ENCODE assay signal across 1 cellular context in genomic region chr12:75706786-75707605, GRCh38.
TF ChIP-seq lines count a peak whose summit lies in the region.

No MANE protein-coding gene starts in this region.

TF ChIP-seq in K562, 482 proteins besides CTCF, POLR2A, EP300 and RAD21 (continued from another document):
- TF ChIP-seq ZBTB11 (CRISPR knock-in tag; IDR thresholded peaks at IDR 0.05) (no peak), ELK3 (CRISPR knock-in tag; IDR thresholded peaks at IDR 0.05) (no peak), ZNF444 (CRISPR knock-in tag; IDR thresholded peaks at IDR 0.05) (no peak), CBX3 (IDR thresholded peaks at IDR 0.05; ENCODE audit: borderline replicate concordance in 1 of 2, low read length in 2 of 2) (no peak; a peak in 1 of 3 replicates), HNRNPK (IDR thresholded peaks at IDR 0.05; ENCODE audit: low read depth, low read length, poor library complexity, severe bottlenecking) (no peak), ZNF41 (CRISPR knock-in tag; conservative IDR thresholded peaks at IDR 0.05) (no peak), ZNF121 (CRISPR knock-in tag; conservative IDR thresholded peaks at IDR 0.05) (peak; percentile 56), YBX1 (IDR thresholded peaks at IDR 0.05) (no peak), ZNF197 (CRISPR knock-in tag; IDR thresholded peaks at IDR 0.05; ENCODE audit: low read depth) (peak; percentile 66; the same call in 1 of the 2 replicates), RBFOX2 (IDR thresholded peaks at IDR 0.05; ENCODE audit: low read depth, low read length) (no peak), KDM1A (IDR thresholded peaks at IDR 0.05) (peak; percentile 46 to 51; a peak in 3 of 4 replicates), DPF2 (IDR thresholded peaks at IDR 0.05) (peak; percentile 87), ZNF668 (CRISPR knock-in tag; IDR thresholded peaks at IDR 0.05) (no peak), CEBPG (CRISPR knock-in tag; IDR thresholded peaks at IDR 0.05) (no peak), CEBPG (tag; conservative IDR thresholded peaks at IDR 0.05 in 1 of 2, IDR thresholded peaks at IDR 0.05 in 1 of 2) (peak in 1 of 2 experiments; percentile 27; a peak in 1 of 4 replicates), ZNF311 (CRISPR knock-in tag; IDR thresholded peaks at IDR 0.05) (peak; percentile 74), TRIM24 (IDR thresholded peaks at IDR 0.05) (peak; percentile 50 to 83; a peak in 3 of 4 replicates), RNF219 (CRISPR knock-in tag; IDR thresholded peaks at IDR 0.05) (no peak), ZNF398 (CRISPR knock-in tag; IDR thresholded peaks at IDR 0.05) (no peak), BCL6 (CRISPR knock-in tag; IDR thresholded peaks at IDR 0.05) (no peak), ELF2 (CRISPR knock-in tag; IDR thresholded peaks at IDR 0.05) (no peak), ZNF146 (CRISPR knock-in tag; IDR thresholded peaks at IDR 0.05; ENCODE audit: unreplicated experiment) (no peak), TAF9B (IDR thresholded peaks at IDR 0.05; ENCODE audit: partially characterized antibody) (no peak), ATF6 (CRISPR knock-in tag; IDR thresholded peaks at IDR 0.05) (no peak), ZNF778 (CRISPR knock-in tag; IDR thresholded peaks at IDR 0.05) (no peak), MEF2A (IDR thresholded peaks at IDR 0.05; ENCODE audit: control insufficient read depth, low read depth, low read length) (peak; percentile 71), FOXP4 (CRISPR knock-in tag; IDR thresholded peaks at IDR 0.05; ENCODE audit: borderline replicate concordance) (no peak), STAT6 (CRISPR knock-in tag; IDR thresholded peaks at IDR 0.05) (no peak), NR3C1 (CRISPR knock-in tag; IDR thresholded peaks at IDR 0.05) (no peak), YY1 (IDR thresholded peaks at IDR 0.05; ENCODE audit: borderline replicate concordance in 1 of 3, control insufficient read depth in 1 of 3, extremely low read depth in 1 of 3, insufficient read depth in 3 of 3, insufficient read length in 1 of 3, insufficient replicate concordance in 2 of 3, low read depth in 1 of 3, low read length in 2 of 3) (peak in 1 of 3 experiments; percentile 20), CBFA2T3 (IDR thresholded peaks at IDR 0.05) (peak; percentile 93), CAMTA2 (CRISPR knock-in tag; conservative IDR thresholded peaks at IDR 0.05) (no peak), ARNT (IDR thresholded peaks at IDR 0.05) (peak; percentile 30 to 76; a peak in 1 of 4 replicates), TCFL5 (CRISPR knock-in tag; conservative IDR thresholded peaks at IDR 0.05) (no peak), MED1 (CRISPR knock-in tag; IDR thresholded peaks at IDR 0.05; ENCODE audit: borderline replicate concordance) (no peak), ARID3A (IDR thresholded peaks at IDR 0.05; ENCODE audit: borderline replicate concordance, low read depth, low read length) (peak; percentile 20; the same call in 1 of the 2 replicates), PRDM10 (IDR thresholded peaks at IDR 0.05; ENCODE audit: partially characterized antibody) (no peak), ZFX (CRISPR knock-in tag; IDR thresholded peaks at IDR 0.05) (no peak)
